Comparison of ENCODE assay signal across 19 cellular contexts in genomic region chrX:68846536-68846935, GRCh38. TPM values are rescaled to one million over a fixed set of nuclear protein-coding genes. Genes with fewer than 3 reads are reported as not detected.
DNase-seq lines count a peak whose midpoint lies in the region; ATAC-seq and TF ChIP-seq lines count a peak whose summit lies in the region.
"Had no signal": no experiment of that assay in that cellular context is flagged by ENCODE, and none has a peak within 500 bp of the region (broad histone marks: within the 10 kb centered on the region; RNA-seq: fewer than 3 reads in every experiment).

No MANE protein-coding gene starts in this region.

- DNase-seq in adipocyte (ENCODE audit: low read depth) (peak; percentile 29), sciatic nerve (ENCODE audit: low spot score) (no peak), GF-D8 (lab: John Stamatoyannopoulos, UW) (no peak), omental fat pad (ENCODE audit: low spot score) (no peak)
- no peak for DNase-seq in activated CD4-positive, CD25-positive, alpha-beta regulatory T cell (lab: John Stamatoyannopoulos, UW)
- DNase-seq: activated CD4-positive, alpha-beta T cell treated with anti-CD3 and anti-CD28 coated beads, Interleukin-2, amount 50 U/mL, for 48 hours; activated CD8-positive, alpha-beta memory T cell treated with anti-CD3 and anti-CD28 coated beads, Interleukin-2, amount 50 U/mL, for 48 hours; CD8-positive, alpha-beta T cell; effector memory CD8-positive, alpha-beta T cell; GDM1; left lung; NCI-H146; psoas muscle; small intestine; stimulated activated CD4-positive, alpha-beta T cell treated with anti-CD3 and anti-CD28 coated beads, Interleukin-2, amount 100 ng/mL, for 48 hours; stimulated activated naive CD8-positive, alpha-beta T cell treated with anti-CD3 and anti-CD28 coated beads, Interleukin-15, Interleukin-2, amounts not matched to agents 100 U/mL and 50 U/mL, for 24 hours; thyroid gland had no signal

- no peaks in the 10 kb centered on the region for H3K36me3 ChIP-seq in HUES6 (ENCODE audit: control insufficient read depth, insufficient read depth, low read length)
- peaks cover 3% of the 10 kb centered on the region for H3K36me3 ChIP-seq in adipocyte (ENCODE audit: control insufficient read depth, insufficient read depth, low read length, severe bottlenecking)
- H3K36me3 ChIP-seq in iPS-20b (ENCODE audit: insufficient read depth, low read depth, low read length) = no peaks in the 10 kb centered on the region
- H3K36me3 ChIP-seq: left lung, thyroid gland had no signal

- H3K27me3 ChIP-seq in HUES6 (ENCODE audit: control insufficient read depth, insufficient read depth, low read length) (peaks cover 36% of the 10 kb centered on the region), adipocyte (replicated peaks; ENCODE audit: control insufficient read depth, insufficient read depth, low read length) (peaks cover 23% of the 10 kb centered on the region), iPS-20b (ENCODE audit: insufficient read depth, low read length) (peaks cover 14% of the 10 kb centered on the region; the same call in 1 of the 2 replicates)
- H3K27me3 ChIP-seq: left lung, thyroid gland had no signal

- H3K9ac ChIP-seq in HUES6 (ENCODE audit: low read length) (no peak overlapping the region), adipocyte (ENCODE audit: low read length) (no peak overlapping the region), iPS-20b (ENCODE audit: low read depth, low read length) (no peak overlapping the region)

- no peak for TF ChIP-seq CTCF in omental fat pad (IDR thresholded peaks at IDR 0.05)

- H3K4me3 ChIP-seq in HUES6 (ENCODE audit: low read depth, low read length) (0 out of 2 replicates have a peak overlapping the region, but pooled peaks have one; percentile 22), adipocyte (ENCODE audit: low read length) (no peak overlapping the region), iPS-20b (ENCODE audit: low read length) (peak overlapping the region; percentile 49; the same call in 1 of the 2 replicates)
- H3K4me3 ChIP-seq: left lung, psoas muscle, thyroid gland had no signal

- intact Hi-C loops in sciatic nerve (cut with DNase I) = no loop called here

- H3K27ac ChIP-seq in HUES6 (ENCODE audit: low read depth, low read length) (no peak overlapping the region; the same call in 1 of the 2 replicates), iPS-20b (ENCODE audit: low read length) (no peak overlapping the region)
- H3K27ac ChIP-seq: left lung, psoas muscle, thyroid gland had no signal

- H3K9me3 ChIP-seq in HUES6 (ENCODE audit: control insufficient read depth, insufficient read depth, low read depth, low read length) = no peaks in the 10 kb centered on the region
- H3K9me3 ChIP-seq in adipocyte (ENCODE audit: control insufficient read depth, low read length) = no peaks in the 10 kb centered on the region
- no peaks in the 10 kb centered on the region for H3K9me3 ChIP-seq in iPS-20b (ENCODE audit: insufficient read depth, low read depth, low read length)
- H3K9me3 ChIP-seq: left lung, psoas muscle, thyroid gland had no signal

- ATAC-seq in sciatic nerve = peak; percentile 38
- ATAC-seq in omental fat pad (ENCODE audit: low FRiP score) = no peak
- ATAC-seq: CD8-positive, alpha-beta T cell; effector memory CD8-positive, alpha-beta T cell; left lung; stimulated activated naive CD8-positive, alpha-beta T cell treated with anti-CD3 and anti-CD28 coated beads, Interleukin-15, Interleukin-2, amounts not matched to agents 100 U/mL and 50 U/mL, for 24 hours had no signal

- H3K4me1 ChIP-seq in HUES6 (ENCODE audit: control insufficient read depth, insufficient read depth, low read length) = peaks cover 63% of the 10 kb centered on the region
- peaks cover 10% of the 10 kb centered on the region for H3K4me1 ChIP-seq in adipocyte (ENCODE audit: control insufficient read depth, insufficient read depth, low read length)
- H3K4me1 ChIP-seq in iPS-20b (ENCODE audit: insufficient read depth, low read length) = peaks cover 16% of the 10 kb centered on the region; the same call in 1 of the 2 replicates
- H3K4me1 ChIP-seq: psoas muscle had no signal

RNA-seq across cellular contexts. Expression of gene EFNB1, which starts 17.7 kb away (rescaled TPM):
- total RNA-seq in sciatic nerve (69.5 TPM), omental fat pad (100 to 1,000 TPM in 1 of 4 donors, 10 to 100 TPM in 3; 46.4 to 108 (median 78.5) TPM)
